In genomic region chr3:194446754-194447153, GRCh38 we compare ENCODE assay signal across 1 cellular context.
TF ChIP-seq lines count a peak whose summit lies in the region.

No MANE protein-coding gene starts in this region.

TF ChIP-seq in K562, 482 proteins besides CTCF, POLR2A, EP300 and RAD21:
- TF ChIP-seq NCOA2 (IDR thresholded peaks at IDR 0.05; ENCODE audit: partially characterized antibody in 2 of 2) (no peak), BRF1 (IDR thresholded peaks at IDR 0.05; ENCODE audit: borderline replicate concordance, extremely low read depth, insufficient read length) (no peak), CSDE1 (IDR thresholded peaks at IDR 0.05) (no peak), TCF15 (CRISPR knock-in tag; IDR thresholded peaks at IDR 0.05) (no peak), SOX6 (IDR thresholded peaks at IDR 0.05) (no peak), KLF10 (CRISPR knock-in tag; IDR thresholded peaks at IDR 0.05) (no peak), ZNF561 (CRISPR knock-in tag; conservative IDR thresholded peaks at IDR 0.05) (no peak)
